Comparison of ENCODE assay signal across 13 cellular contexts in genomic region chr2:207883002-207883780, GRCh38.
A peak's percentile ranks its signal among the peaks of the same experiment; 100 is the strongest.
DNase-seq lines count a peak whose midpoint lies in the region; ATAC-seq and TF ChIP-seq lines count a peak whose summit lies in the region.
"Had no signal": no experiment of that assay in that cellular context is flagged by ENCODE, and none has a peak within 500 bp of the region (broad histone marks: within the 10 kb centered on the region; RNA-seq: fewer than 3 reads in every experiment).

No MANE protein-coding gene starts in this region.

- peak; percentile 55 for ATAC-seq in GM18511 (IDR thresholded peaks at IDR 0.05; ENCODE audit: unreplicated experiment)
- ATAC-seq in GM19467 (IDR thresholded peaks at IDR 0.05; ENCODE audit: unreplicated experiment), result peak; percentile 51
- peak; percentile 79 for ATAC-seq in HG02870 (IDR thresholded peaks at IDR 0.05; ENCODE audit: unreplicated experiment)
- ATAC-seq: Panc1 had no signal

- peak overlapping the region; percentile 33 for H3K4me3 ChIP-seq in OCI-LY3 (ENCODE audit: low read length)

- no peaks in the 10 kb centered on the region for H3K9me3 ChIP-seq in OCI-LY3 (ENCODE audit: insufficient read depth, low read length)

- H3K27me3 ChIP-seq in OCI-LY3 (ENCODE audit: low read depth, low read length), result no peaks in the 10 kb centered on the region

- H3K9ac ChIP-seq in OCI-LY3 (ENCODE audit: low read length), result peak overlapping the region; percentile 58; the same call in 1 of the 2 replicates
- H3K9ac ChIP-seq: KMS-11 had no signal

- peaks cover 50% of the 10 kb centered on the region for H3K4me1 ChIP-seq in OCI-LY3 (ENCODE audit: low read length)

- H3K27ac ChIP-seq in OCI-LY3 (ENCODE audit: low read length), result peak overlapping the region; percentile 95
- H3K27ac ChIP-seq: KMS-11 had no signal

- H3K4me2 ChIP-seq in OCI-LY3 (ENCODE audit: low read length), result peak overlapping the region; percentile 70
- H3K4me2 ChIP-seq: KMS-11 had no signal

- no peaks in the 10 kb centered on the region for H4K20me1 ChIP-seq in OCI-LY3 (ENCODE audit: insufficient read depth, low read length)

- H3K36me3 ChIP-seq in OCI-LY3 (replicated peaks; ENCODE audit: low read depth, low read length), result no peaks in the 10 kb centered on the region

- no peak for DNase-seq in AG08396 (ENCODE audit: low spot score)
- DNase-seq in occipital lobe (lab: John Stamatoyannopoulos, UW), result no peak
- DNase-seq in NCI-H1930 (lab: John Stamatoyannopoulos, UW), result no peak
- DNase-seq in GM10266 (ENCODE audit: extremely low spot score), result no peak
- DNase-seq: DMS 273 treated with DMSO at 0.1 percent for 48 hours, NCI-H146, NCI-H510A treated with DMSO at 0.1 percent for 48 hours had no signal

- 0 out of 2 replicates have a peak overlapping the region, but pooled peaks have one; percentile 12 for H2AFZ ChIP-seq in OCI-LY3 (ENCODE audit: low read depth, low read length)

- no peak for TF ChIP-seq CTCF in OCI-LY3 (IDR thresholded peaks at IDR 0.05; ENCODE audit: low read depth, low read length)
- no peak for TF ChIP-seq CTCF in GM10266 (IDR thresholded peaks at IDR 0.05; ENCODE audit: control insufficient read depth, insufficient read depth, low read depth, missing control alignments)

- H3K79me2 ChIP-seq in OCI-LY3 (ENCODE audit: low read length), result no peaks in the 10 kb centered on the region
